ENCODE assay signal across 10 cellular contexts in genomic region chr9:114696814-114697544, GRCh38. TPM values are rescaled to one million over a fixed set of nuclear protein-coding genes. Genes with fewer than 3 reads are reported as not detected.
DNase-seq lines count a peak whose midpoint lies in the region; ATAC-seq and TF ChIP-seq lines count a peak whose summit lies in the region.
"Had no signal": no experiment of that assay in that cellular context is flagged by ENCODE, and none has a peak within 500 bp of the region (broad histone marks: within the 10 kb centered on the region; RNA-seq: fewer than 3 reads in every experiment).

No MANE protein-coding gene starts in this region.

- no peaks in the 10 kb centered on the region for H3K36me3 ChIP-seq in Karpas-422 (ENCODE audit: insufficient read depth, low read length)
- H3K36me3 ChIP-seq in heart left ventricle = no peaks in the 10 kb centered on the region

- TF ChIP-seq CTCF in heart left ventricle (IDR thresholded peaks at IDR 0.05) = no peak

- H3K4me1 ChIP-seq in Karpas-422 (ENCODE audit: low read length) (no peaks in the 10 kb centered on the region), heart left ventricle (peaks cover 0 to 6% (median 0%) of the 10 kb centered on the region in 12 donors)

- DNase-seq in activated CD4-positive, alpha-beta T cell treated with anti-CD3 and anti-CD28 coated beads, Interleukin-2, amount 50 U/mL, for 48 hours = peak; percentile 75 to 82
- DNase-seq in stimulated activated CD4-positive, alpha-beta T cell treated with anti-CD3 and anti-CD28 coated beads, Interleukin-15, amount 100 ng/mL, for 24 hours = peak; percentile 86
- DNase-seq in substantia nigra (lab: John Stamatoyannopoulos, UW) (no peak), Karpas-422 (no peak), HCEC 1CT (no peak), heart left ventricle (no peak)

- no peaks in the 10 kb centered on the region for H3K79me2 ChIP-seq in Karpas-422 (ENCODE audit: low read length)

- H3K4me3 ChIP-seq in Karpas-422 (ENCODE audit: low read length) = no peak overlapping the region
- no peak overlapping the region for H3K4me3 ChIP-seq in heart left ventricle

- H2AFZ ChIP-seq in Karpas-422 (ENCODE audit: low read length) = no peak overlapping the region

- no peaks in the 10 kb centered on the region for H3K9me2 ChIP-seq in Karpas-422 (replicated peaks; ENCODE audit: insufficient read depth, low read length)

- no peak for TF ChIP-seq POLR2A in heart left ventricle (IDR thresholded peaks at IDR 0.05)

- H3K27me3 ChIP-seq in Karpas-422 (ENCODE audit: low read length) (no peaks in the 10 kb centered on the region), heart left ventricle (peaks cover 0 to 11% (median 0%) of the 10 kb centered on the region in 9 donors)

- WGBS in heart left ventricle, 4 donors = 72 to 82% (median 77%) methylated on average over 7 of the region's 7 CpGs

- no peaks in the 10 kb centered on the region for H4K20me1 ChIP-seq in Karpas-422 (ENCODE audit: insufficient read depth, low read depth, low read length)

- H3K9ac ChIP-seq in Karpas-422 (ENCODE audit: low read length) = no peak overlapping the region

- H3K27ac ChIP-seq in substantia nigra (ENCODE audit: low read depth, low read length, poor library complexity, severe bottlenecking) = no peak overlapping the region
- no peak overlapping the region for H3K27ac ChIP-seq in Karpas-422 (ENCODE audit: low read length)
- no peak overlapping the region for H3K27ac ChIP-seq in heart left ventricle
- H3K27ac ChIP-seq: epithelial cell of prostate had no signal

- intact Hi-C loops in heart left ventricle (cut with DNase I) = no loop called here

- no peaks in the 10 kb centered on the region for H3K9me3 ChIP-seq in Karpas-422 (ENCODE audit: low read length)
- no peaks in the 10 kb centered on the region for H3K9me3 ChIP-seq in heart left ventricle

- no peak overlapping the region for H3K4me2 ChIP-seq in Karpas-422 (ENCODE audit: low read depth, low read length, poor library complexity, severe bottlenecking)

- peak; percentile 72 for ATAC-seq in GM18907 (IDR thresholded peaks at IDR 0.05; ENCODE audit: unreplicated experiment)
- ATAC-seq in HG02943 (IDR thresholded peaks at IDR 0.05; ENCODE audit: low read depth, unreplicated experiment) = peak; percentile 64
- no peak for ATAC-seq in heart left ventricle

RNA-seq across cellular contexts. Expression of gene TEX48, which starts 15.0 kb away (rescaled TPM):
- not detected in 2 replicates for total RNA-seq in Karpas-422 (2014; rRNA removed; shearing (Covaris generic); ENCODE audit: low replicate concordance)
- total RNA-seq in heart left ventricle = not detected
- not detected for polyA plus RNA-seq in heart left ventricle
- polyA plus RNA-seq: IgD-negative memory B cell had no signal

RNA-seq across cellular contexts. Expression of gene TEX53, which starts 39.4 kb away (rescaled TPM):
- not detected in 2 replicates for total RNA-seq in Karpas-422 (2014; rRNA removed; shearing (Covaris generic); ENCODE audit: low replicate concordance)
- not detected for total RNA-seq in heart left ventricle
- not detected for polyA plus RNA-seq in heart left ventricle
- polyA plus RNA-seq: IgD-negative memory B cell had no signal

Comparison
In these comparisons a context has a peak if more than half of its experiments do, and no peak if none do; other contexts are left out.
1. ATAC-seq: peak in GM18907 (single experiment) and HG02943 (single experiment); none in heart left ventricle (0 of 4).
2. DNase-seq: peak in activated CD4-positive, alpha-beta T cell treated with anti-CD3 and anti-CD28 coated beads, Interleukin-2, amount 50 U/mL, for 48 hours (2 of 2) and stimulated activated CD4-positive, alpha-beta T cell treated with anti-CD3 and anti-CD28 coated beads, Interleukin-15, amount 100 ng/mL, for 24 hours (single experiment); none in substantia nigra (0 of 49), Karpas-422 (single experiment), HCEC 1CT (single experiment) and heart left ventricle (0 of 5).